In genomic region chr15:37967788-37968187, GRCh38 we compare ENCODE assay signal across 31 cellular contexts. TPM values are rescaled to one million over a fixed set of nuclear protein-coding genes. Genes with fewer than 3 reads are reported as not detected.
DNase-seq lines count a peak whose midpoint lies in the region; ATAC-seq, FAIRE-seq and TF ChIP-seq lines count a peak whose summit lies in the region.
"Had no signal": no experiment of that assay in that cellular context is flagged by ENCODE, and none has a peak within 500 bp of the region (broad histone marks: within the 10 kb centered on the region; RNA-seq: fewer than 3 reads in every experiment).

No MANE protein-coding gene starts in this region.

- intact Hi-C loops in body of pancreas (cut with DNase I) = no loop called here

- TF ChIP-seq POLR2A in body of pancreas (IDR thresholded peaks at IDR 0.05) = no peak
- TF ChIP-seq POLR2A in H54 (IDR thresholded peaks at IDR 0.05; ENCODE audit: low read depth, low read length) = no peak

- TF ChIP-seq CTCF in body of pancreas (IDR thresholded peaks at IDR 0.05) = no peak

- no peaks in the 10 kb centered on the region for H3K36me3 ChIP-seq in body of pancreas (replicated peaks in 1 of 2; ENCODE audit: insufficient read depth in 1 of 2, low read depth in 2 of 2)
- H3K36me3 ChIP-seq: BE2C, SJCRH30 had no signal

- H3K4me3 ChIP-seq in body of pancreas = no peak overlapping the region
- H3K4me3 ChIP-seq: GM23248, K562, PC-9, SJCRH30 had no signal

- H3K4me1 ChIP-seq in body of pancreas = peaks cover 4% of the 10 kb centered on the region
- H3K4me1 ChIP-seq: BE2C, SJCRH30 had no signal

- H3K27ac ChIP-seq in body of pancreas = peak overlapping the region in 3 of 4 donors; percentile 38 to 64 (median 39)
- H3K27ac ChIP-seq: GM23248, PC-9, SJCRH30 had no signal

- no peak for FAIRE-seq in H54 (lab: Jason Lieb, UNC)
- FAIRE-seq: D721Med, G401.6, HTR-8/SVneo, K562 had no signal

- WGBS in body of pancreas, 2 donors = 13 to 14% methylated on average over 1 of the region's 1 CpG

- DNase-seq in NCI-H1105 treated with DMSO at 0.1 percent for 48 hours (lab: John Stamatoyannopoulos, UW) = peak; percentile 14
- DNase-seq in NCI-H1105 (lab: John Stamatoyannopoulos, UW) = no peak
- peak in 1 of 4 donors; percentile 15 for DNase-seq in body of pancreas
- peak; percentile 2 for DNase-seq in left kidney (ENCODE audit: low read depth, low spot score)
- no peak for DNase-seq in NCI-H524 treated with DMSO at 0.1 percent for 48 hours (lab: John Stamatoyannopoulos, UW)
- DNase-seq in H54 (ENCODE audit: insufficient read length, low spot score) = no peak
- no peak for DNase-seq in NCI-H1417 treated with DMSO at 0.1 percent for 48 hours (lab: John Stamatoyannopoulos, UW)
- DNase-seq: 8988T; ACHN; BE2C; CD8-positive, alpha-beta memory T cell; GM23248; H9; Kasumi-1; NCI-H1092 treated with DMSO at 0.1 percent for 48 hours; NCI-H2029; NCI-H2171 treated with DMSO at 0.1 percent for 48 hours; NCI-H345; NCI-H510A treated with DMSO at 0.1 percent for 48 hours; NCI-H748 treated with DMSO at 0.1 percent for 48 hours; NK-92 treated with Interleukin-12 subunit alpha and Interleukin-12 subunit beta, amount 100 ng/mL, for 24 hours; PC-9; SJCRH30 had no signal

- ATAC-seq in body of pancreas = peak; percentile 86
- ATAC-seq: K562, Right ventricle myocardium inferior, SK-N-SH treated with all-trans-retinoic acid at 6 μM for 48 hours had no signal

- no peaks in the 10 kb centered on the region for H3K27me3 ChIP-seq in body of pancreas
- H3K27me3 ChIP-seq: BE2C, SJCRH30 had no signal

- H3K9me3 ChIP-seq in body of pancreas = no peaks in the 10 kb centered on the region
- H3K9me3 ChIP-seq: BE2C, SJCRH30 had no signal

RNA-seq across cellular contexts. Expression of gene TMCO5A, which starts 33.3 kb away (rescaled TPM):
- not detected for total RNA-seq in body of pancreas
- total RNA-seq: CD8-positive, alpha-beta memory T cell; GM23248; H9; K562; M059J; PC-9; Right ventricle myocardium inferior; RPMI7951; SJCRH30 had no signal

Comparison
In these comparisons a context has a peak if more than half of its experiments do, and no peak if none do; other contexts are left out.
1. DNase-seq: peak in NCI-H1105 treated with DMSO at 0.1 percent for 48 hours (single experiment) and left kidney (single experiment); none in NCI-H1105 (single experiment), NCI-H524 treated with DMSO at 0.1 percent for 48 hours (single experiment), H54 (single experiment) and NCI-H1417 treated with DMSO at 0.1 percent for 48 hours (single experiment).